Comparison of ENCODE assay signal across 9 cellular contexts in genomic region chr3:42042747-42043115, GRCh38. TPM values are rescaled to one million over a fixed set of nuclear protein-coding genes. Genes with fewer than 3 reads are reported as not detected.
DNase-seq lines count a peak whose midpoint lies in the region; ATAC-seq and TF ChIP-seq lines count a peak whose summit lies in the region.
"Had no signal": no experiment of that assay in that cellular context is flagged by ENCODE, and none has a peak within 500 bp of the region (broad histone marks: within the 10 kb centered on the region; RNA-seq: fewer than 3 reads in every experiment).

No MANE protein-coding gene starts in this region.

- no peaks in the 10 kb centered on the region for H3K36me3 Mint-ChIP-seq in mesothelial cell of epicardium
- H3K36me3 Mint-ChIP-seq in activated naive CD4-positive, alpha-beta T cell treated with anti-CD3 and anti-CD28 coated beads for 36 hours (ENCODE audit: low read depth) = no peaks in the 10 kb centered on the region

- POLR2A ChIA-PET in OCI-LY7 (lab: Charles Lee) = interaction anchor here (0.5 to 1.3 kb wide), 2 partner anchors 24 to 33 kb away, joined by 4 to 5 read pairs; no protein-coding TSS in a partner anchor

- CTCF ChIA-PET in activated naive CD4-positive, alpha-beta T cell treated with anti-CD3 and anti-CD28 coated beads for 36 hours (lab: Charles Lee) = no interaction called here
- CTCF ChIA-PET in OCI-LY7 (lab: Charles Lee; ENCODE audit: unreplicated experiment) = no interaction called here

- H3K4me1 ChIP-seq in upper lobe of right lung (peaks cover 27% of the 10 kb centered on the region), tibial nerve (peaks cover 0 to 48% (median 22%) of the 10 kb centered on the region in 4 donors), OCI-LY7 (ENCODE audit: insufficient read depth, low read length, poor library complexity, severe bottlenecking) (peaks cover 96% of the 10 kb centered on the region)

- peak; percentile 13 for ATAC-seq in upper lobe of right lung

- no peak for TF ChIP-seq EP300 in tibial nerve (IDR thresholded peaks at IDR 0.05)

- TF ChIP-seq CTCF in coronary artery (IDR thresholded peaks at IDR 0.05) = no peak
- no peak for TF ChIP-seq CTCF in mesothelial cell of epicardium (IDR thresholded peaks at IDR 0.05; ENCODE audit: unreplicated experiment)
- TF ChIP-seq CTCF in upper lobe of right lung (IDR thresholded peaks at IDR 0.05) = no peak
- TF ChIP-seq CTCF in tibial nerve (IDR thresholded peaks at IDR 0.05) = no peak
- no peak for TF ChIP-seq CTCF in OCI-LY7 (conservative IDR thresholded peaks at IDR 0.05; ENCODE audit: low read length)

- no peak overlapping the region for H3K4me2 ChIP-seq in OCI-LY7 (ENCODE audit: low read length)

- peak overlapping the region; percentile 49 for H3K4me3 Mint-ChIP-seq in mesothelial cell of epicardium
- H3K4me3 Mint-ChIP-seq in activated naive CD4-positive, alpha-beta T cell treated with anti-CD3 and anti-CD28 coated beads for 36 hours = no peak overlapping the region

- H3K9me2 ChIP-seq in OCI-LY7 (ENCODE audit: insufficient read depth, low read length) = no peaks in the 10 kb centered on the region

- H3K4me3 ChIP-seq in coronary artery (peak overlapping the region; percentile 8), upper lobe of right lung (no peak overlapping the region), tibial nerve (no peak overlapping the region), OCI-LY7 (ENCODE audit: low read depth, low read length, poor library complexity, severe bottlenecking) (no peak overlapping the region)

- peak overlapping the region; percentile 100 for H3K27ac Mint-ChIP-seq in mesothelial cell of epicardium
- H3K27ac Mint-ChIP-seq in activated naive CD4-positive, alpha-beta T cell treated with anti-CD3 and anti-CD28 coated beads for 36 hours = no peak overlapping the region

- H3K27ac ChIP-seq in coronary artery (peak overlapping the region; percentile 40 to 83), upper lobe of right lung (peak overlapping the region; percentile 38), tibial nerve (peak overlapping the region in 2 of 4 donors; percentile 63 to 73), OCI-LY7 (ENCODE audit: low read depth, low read length, poor library complexity, severe bottlenecking) (no peak overlapping the region)

- H3K27me3 Mint-ChIP-seq in mesothelial cell of epicardium (ENCODE audit: low read depth) = no peaks in the 10 kb centered on the region
- H3K27me3 Mint-ChIP-seq in activated naive CD4-positive, alpha-beta T cell treated with anti-CD3 and anti-CD28 coated beads for 36 hours (ENCODE audit: low read depth) = no peaks in the 10 kb centered on the region

- H3K9me3 Mint-ChIP-seq in mesothelial cell of epicardium = no peaks in the 10 kb centered on the region
- H3K9me3 Mint-ChIP-seq in activated naive CD4-positive, alpha-beta T cell treated with anti-CD3 and anti-CD28 coated beads for 36 hours = no peaks in the 10 kb centered on the region

- intact Hi-C loops in upper lobe of right lung (cut with DNase I) (no loop called here), OCI-LY7 (cut with micrococcal nuclease; ENCODE audit: unreplicated experiment) (no loop called here)
- intact Hi-C loops in activated naive CD4-positive, alpha-beta T cell treated with anti-CD3 and anti-CD28 coated beads for 36 hours (cut with micrococcal nuclease) = no loop called here

- H3K36me3 ChIP-seq in upper lobe of right lung = no peaks in the 10 kb centered on the region
- no peaks in the 10 kb centered on the region for H3K36me3 ChIP-seq in tibial nerve
- peaks cover 30% of the 10 kb centered on the region for H3K36me3 ChIP-seq in OCI-LY7 (ENCODE audit: insufficient read depth, low read length)

- no TSS peak for BruUV-seq in OCI-LY7 (replicated peaks; lab: Mats Ljungman, UMichigan)

- DNase-seq in NCI-H748 (lab: John Stamatoyannopoulos, UW; ENCODE audit: unreplicated experiment) (peak; percentile 29), NCI-H748 treated with DMSO at 0.1 percent for 48 hours (lab: John Stamatoyannopoulos, UW) (no peak), coronary artery (ENCODE audit: low spot score) (no peak), mesothelial cell of epicardium (ENCODE audit: low spot score in 2 of 2, unreplicated experiment in 2 of 2) (peak in 1 of 2 experiments; percentile 9), upper lobe of right lung (no peak), tibial nerve (ENCODE audit: low spot score in 2 of 2) (no peak), OCI-LY7 (ENCODE audit: low spot score) (no peak)
- DNase-seq in activated naive CD4-positive, alpha-beta T cell treated with anti-CD3 and anti-CD28 coated beads for 36 hours = no peak
- DNase-seq: activated CD4-positive, alpha-beta T cell treated with anti-CD3 and anti-CD28 coated beads, Interleukin-2, amount 50 U/mL, for 1 hour had no signal

- peaks cover 18% of the 10 kb centered on the region for H4K20me1 ChIP-seq in OCI-LY7 (ENCODE audit: insufficient read depth, low read length)

- H3K4me1 Mint-ChIP-seq in mesothelial cell of epicardium = peaks cover 50% of the 10 kb centered on the region
- H3K4me1 Mint-ChIP-seq in activated naive CD4-positive, alpha-beta T cell treated with anti-CD3 and anti-CD28 coated beads for 36 hours (ENCODE audit: low read depth) = peaks cover 20% of the 10 kb centered on the region

- 37 to 49% methylated on average over 5 of the region's 5 CpGs for WGBS in tibial nerve, 2 donors

- H3K27me3 ChIP-seq in upper lobe of right lung = no peaks in the 10 kb centered on the region
- H3K27me3 ChIP-seq in tibial nerve = no peaks in the 10 kb centered on the region

- H2AFZ ChIP-seq in OCI-LY7 (ENCODE audit: low read length) = no peak overlapping the region

- TF ChIP-seq POLR2A in tibial nerve (IDR thresholded peaks at IDR 0.05) = no peak

- H3K9me3 ChIP-seq in upper lobe of right lung (no peaks in the 10 kb centered on the region), tibial nerve (no peaks in the 10 kb centered on the region), OCI-LY7 (ENCODE audit: low read length) (peaks cover 8% of the 10 kb centered on the region; the same call in 1 of the 2 replicates)

- H3K79me2 ChIP-seq in OCI-LY7 (ENCODE audit: insufficient read depth, low read depth, low read length) = peaks cover 100% of the 10 kb centered on the region

RNA-seq across cellular contexts. Expression of gene TRAK1, which starts 48.4 kb away (rescaled TPM):
- total RNA-seq in mesothelial cell of epicardium (49.0 to 50.7 TPM (median 50.3 TPM) in 3 replicates), upper lobe of right lung (49.6 TPM), tibial nerve (10 to 100 TPM; 28.6 to 68.1 (median 35.5) TPM), OCI-LY7 (2022) (88.3 and 92.6 TPM in 2 replicates)
- total RNA-seq in activated naive CD4-positive, alpha-beta T cell treated with anti-CD3 and anti-CD28 coated beads for 36 hours = 10 to 100 TPM; 18.3 to 19.1 TPM
- 60.8 and 62.5 TPM in 2 replicates for total RNA-seq in OCI-LY7 (2014; rRNA removed; shearing (Covaris generic))
